ENCODE assay signal across 1 cellular context in genomic region chr16:84096447-84097005, GRCh38.
TF ChIP-seq lines count a peak whose summit lies in the region.

No MANE protein-coding gene starts in this region.

TF ChIP-seq in HepG2, 621 proteins besides CTCF, POLR2A, EP300 and RAD21 (continued from another document and continues in another):
- TF ChIP-seq CENPBD1 (CRISPR knock-in tag; IDR thresholded peaks at IDR 0.05; ENCODE audit: borderline replicate concordance, low read depth) (no peak), NFE2 (CRISPR knock-in tag; IDR thresholded peaks at IDR 0.05) (no peak), ZNF331 (CRISPR knock-in tag; IDR thresholded peaks at IDR 0.05) (peak; percentile 76; the same call in 1 of the 2 replicates), KAT7 (CRISPR knock-in tag; IDR thresholded peaks at IDR 0.05; ENCODE audit: borderline replicate concordance) (0 out of 2 replicates have a peak, but pooled peaks have one; percentile 27), ZNF260 (CRISPR knock-in tag; IDR thresholded peaks at IDR 0.05; ENCODE audit: borderline replicate concordance, low read depth) (no peak), HOMEZ (CRISPR knock-in tag; IDR thresholded peaks at IDR 0.05; ENCODE audit: low read depth) (peak; percentile 65), KAT8 (CRISPR knock-in tag; IDR thresholded peaks at IDR 0.05) (peak; percentile 77), BORCS8-MEF2B (CRISPR knock-in tag; IDR thresholded peaks at IDR 0.05) (no peak), ZBED4 (CRISPR knock-in tag; IDR thresholded peaks at IDR 0.05; ENCODE audit: borderline replicate concordance) (peak; percentile 90; the same call in 1 of the 2 replicates), ZNF501 (CRISPR knock-in tag; IDR thresholded peaks at IDR 0.05) (no peak), KDM1A (CRISPR knock-in tag; IDR thresholded peaks at IDR 0.05) (peak; percentile 77), MATR3 (CRISPR knock-in tag; IDR thresholded peaks at IDR 0.05) (no peak), U2AF1 (optimal IDR thresholded peaks at IDR 0.05; ENCODE audit: low read depth, low read length) (no peak), ZNF747 (CRISPR knock-in tag; IDR thresholded peaks at IDR 0.05; ENCODE audit: borderline replicate concordance) (no peak), ZHX1 (CRISPR knock-in tag; IDR thresholded peaks at IDR 0.05; ENCODE audit: low read depth) (no peak), PTBP1 (IDR thresholded peaks at IDR 0.05; ENCODE audit: low read depth, low read length, poor library complexity, severe bottlenecking) (no peak), ZNF138 (CRISPR knock-in tag; IDR thresholded peaks at IDR 0.05; ENCODE audit: low read depth) (no peak), E2F2 (CRISPR knock-in tag; IDR thresholded peaks at IDR 0.05; ENCODE audit: borderline replicate concordance) (no peak), ZNF276 (CRISPR knock-in tag; IDR thresholded peaks at IDR 0.05; ENCODE audit: low read depth) (no peak), NFYB (CRISPR knock-in tag; IDR thresholded peaks at IDR 0.05) (no peak), SMAD3 (CRISPR knock-in tag; IDR thresholded peaks at IDR 0.05) (peak; percentile 74; the same call in 1 of the 2 replicates), ARNTL (CRISPR knock-in tag; IDR thresholded peaks at IDR 0.05) (no peak), TRIM22 (IDR thresholded peaks at IDR 0.05) (no peak), ZNF776 (CRISPR knock-in tag; IDR thresholded peaks at IDR 0.05) (no peak), THYN1 (CRISPR knock-in tag; IDR thresholded peaks at IDR 0.05; ENCODE audit: borderline replicate concordance, low read depth) (no peak), MTA3 (CRISPR knock-in tag; IDR thresholded peaks at IDR 0.05) (no peak), MYNN (CRISPR knock-in tag; IDR thresholded peaks at IDR 0.05; ENCODE audit: low read depth) (no peak), PCBP1 (IDR thresholded peaks at IDR 0.05; ENCODE audit: borderline replicate concordance, low read depth, low read length) (no peak), FOXK1 (CRISPR knock-in tag; IDR thresholded peaks at IDR 0.05; ENCODE audit: borderline replicate concordance, low read depth) (peak; percentile 75; the same call in 1 of the 2 replicates), ZNF850 (CRISPR knock-in tag; conservative IDR thresholded peaks at IDR 0.05) (no peak), ZHX2 (IDR thresholded peaks at IDR 0.05; ENCODE audit: low read depth) (no peak), ZHX2 (CRISPR knock-in tag; IDR thresholded peaks at IDR 0.05; ENCODE audit: borderline replicate concordance) (no peak), ELF1 (CRISPR knock-in tag; IDR thresholded peaks at IDR 0.05) (peak; percentile 27; the same call in 1 of the 2 replicates), ZGPAT (CRISPR knock-in tag; IDR thresholded peaks at IDR 0.05) (peak; percentile 88), E2F5 (CRISPR knock-in tag; conservative IDR thresholded peaks at IDR 0.05) (no peak)
